Comparison of ENCODE assay signal across 8 cellular contexts in genomic region chr15:41620536-41621199, GRCh38. TPM values are rescaled to one million over a fixed set of nuclear protein-coding genes. Genes with fewer than 3 reads are reported as not detected.
DNase-seq lines count a peak whose midpoint lies in the region; ATAC-seq and TF ChIP-seq lines count a peak whose summit lies in the region.

No MANE protein-coding gene starts in this region.

- peak overlapping the region; percentile 97 for H3K4me3 Mint-ChIP-seq in Caco-2 (ENCODE audit: unreplicated experiment)

- no peak for ATAC-seq in GM18909 (IDR thresholded peaks at IDR 0.05; ENCODE audit: poor library complexity, unreplicated experiment)
- ATAC-seq in HG02759 (IDR thresholded peaks at IDR 0.05; ENCODE audit: unreplicated experiment): no peak

- CTCF ChIA-PET in Caco-2 (lab: Charles Lee): interaction anchor here (0.7 to 1.7 kb wide), 5 partner anchors 17 to 155 kb away, joined by 3 to 7 read pairs (median 3); no protein-coding TSS in a partner anchor
- CTCF ChIA-PET in mammary epithelial cell (lab: Charles Lee; ENCODE audit: low non-redundant PET): no interaction called here

- TF ChIP-seq CTCF in Caco-2 (IDR thresholded peaks at IDR 0.05; ENCODE audit: insufficient read depth in 1 of 2, low read depth in 1 of 2, low read length in 1 of 2, severe bottlenecking in 1 of 2, unreplicated experiment in 1 of 2) (no peak), mammary epithelial cell (conservative IDR thresholded peaks at IDR 0.05 in 1 of 2, IDR thresholded peaks at IDR 0.05 in 1 of 2; ENCODE audit: extremely low read depth in 1 of 2, insufficient read depth in 1 of 2, low read depth in 1 of 2, low read length in 2 of 2) (no peak), vagina (IDR thresholded peaks at IDR 0.05) (no peak)

- H3K23ac ChIP-seq in mesendoderm (ENCODE audit: low read length): no peak overlapping the region

- H3K79me2 ChIP-seq in mammary epithelial cell (ENCODE audit: insufficient read depth, low read length) (no peaks in the 10 kb centered on the region), mesendoderm (ENCODE audit: control insufficient read depth, insufficient read depth, low read length) (no peaks in the 10 kb centered on the region)

- H3K18ac ChIP-seq in mesendoderm (ENCODE audit: low read length): peak overlapping the region; percentile 9

- H4K5ac ChIP-seq in mesendoderm (ENCODE audit: low read length): no peak overlapping the region

- no peak overlapping the region for H2BK5ac ChIP-seq in mesendoderm (ENCODE audit: low read length)

- H3K79me1 ChIP-seq in mesendoderm (ENCODE audit: low read length): no peaks in the 10 kb centered on the region

- peak overlapping the region; percentile 85 for H3K56ac ChIP-seq in mesendoderm (ENCODE audit: low read length)

- POLR2A ChIA-PET in Caco-2 (lab: Charles Lee): interaction anchor here (0.6 to 2.4 kb wide), 15 partner anchors 10 to 1522 kb away, joined by 3 to 35 read pairs (median 4); partner anchors contain the start of gene MGA

- no peak overlapping the region for H3K27ac ChIP-seq in mammary epithelial cell (ENCODE audit: insufficient read depth, low read depth, low read length)
- no peak overlapping the region for H3K27ac ChIP-seq in mesendoderm (ENCODE audit: low read depth, low read length)
- peak overlapping the region; percentile 82 for H3K27ac ChIP-seq in vagina

- no peak overlapping the region for H2BK120ac ChIP-seq in mesendoderm (ENCODE audit: low read depth, low read length)

- H3K4me1 ChIP-seq in Caco-2 (peaks cover 9% of the 10 kb centered on the region; the same call in 1 of the 2 replicates), mammary epithelial cell (ENCODE audit: insufficient read depth, low read length) (peaks cover 7% of the 10 kb centered on the region), mesendoderm (ENCODE audit: control insufficient read depth, low read depth, low read length) (no peaks in the 10 kb centered on the region), vagina (peaks cover 17% of the 10 kb centered on the region)

- DNase-seq in Caco-2: peak in 1 of 2 experiments; percentile 27
- peak; percentile 43 to 51 for DNase-seq in Kasumi-1 (lab: John Stamatoyannopoulos, UW)
- DNase-seq in mammary epithelial cell: peak; percentile 2
- DNase-seq in mesendoderm: peak; percentile 52
- no peak for DNase-seq in vagina (ENCODE audit: extremely low spot score in 2 of 2)
- no peak for DNase-seq in NCI-H1048 (lab: John Stamatoyannopoulos, UW)

- H3K4me3 ChIP-seq in Caco-2 (ENCODE audit: low read depth, low read length) (peak overlapping the region; percentile 76), mammary epithelial cell (replicated peaks in 1 of 3; ENCODE audit: insufficient read depth in 1 of 3, low read depth in 2 of 3, low read length in 3 of 3) (peak overlapping the region; percentile 38 to 60 (median 51)), mesendoderm (ENCODE audit: low read length) (no peak overlapping the region), vagina (peak overlapping the region; percentile 59 to 67)

- BruUV-seq in Caco-2 (replicated peaks; lab: Mats Ljungman, UMichigan) (TSS peak; percentile 91), mammary epithelial cell (replicated peaks; lab: Mats Ljungman, UMichigan) (no TSS peak)

- no peaks in the 10 kb centered on the region for H3K4me1 Mint-ChIP-seq in Caco-2 (ENCODE audit: low read depth, unreplicated experiment)

- H4K20me1 ChIP-seq in mammary epithelial cell (ENCODE audit: insufficient read depth, low read length): no peaks in the 10 kb centered on the region

- H3K27me3 Mint-ChIP-seq in Caco-2 (ENCODE audit: insufficient read depth, unreplicated experiment): no peaks in the 10 kb centered on the region

- H3K9ac ChIP-seq in mammary epithelial cell (ENCODE audit: insufficient read depth, low read length): no peak overlapping the region
- peak overlapping the region; percentile 53 for H3K9ac ChIP-seq in mesendoderm (ENCODE audit: low read length)

- dilution Hi-C loops in mammary epithelial cell (cut with HindIII; ENCODE audit: low sequenced_read_pairs): no loop called here

- H3K9me3 ChIP-seq in Caco-2 (no peaks in the 10 kb centered on the region), mammary epithelial cell (replicated peaks; ENCODE audit: insufficient read depth, low read length) (no peaks in the 10 kb centered on the region), vagina (no peaks in the 10 kb centered on the region)

- no peak overlapping the region for H2AK5ac ChIP-seq in mesendoderm (ENCODE audit: low read length)

- TF ChIP-seq POLR2A in vagina (IDR thresholded peaks at IDR 0.05): no peak

- intact Hi-C loops in Caco-2 (cut with micrococcal nuclease; ENCODE audit: unreplicated experiment) (loop anchor here (1.0 to 2.0 kb wide), 4 partner anchors 15 to 64 kb away; partner anchors contain the start of gene MGA), mammary epithelial cell (cut with micrococcal nuclease) (loop anchor here (2.0 kb wide), 2 partner anchors 16 to 40 kb away; partner anchors contain the start of gene MGA), vagina (cut with DNase I) (loop anchor here (5.0 kb wide), 1 partner anchor 42 kb away; the partner anchor contains the start of gene MGA)

- H3K9me3 Mint-ChIP-seq in Caco-2 (ENCODE audit: unreplicated experiment): no peaks in the 10 kb centered on the region

- H3K27me3 ChIP-seq in Caco-2 (replicated peaks; ENCODE audit: control insufficient read depth, insufficient read depth, low read length) (no peaks in the 10 kb centered on the region), mammary epithelial cell (ENCODE audit: insufficient read depth, low read length) (no peaks in the 10 kb centered on the region), mesendoderm (ENCODE audit: insufficient read depth, low read length, poor library complexity) (peaks cover 2% of the 10 kb centered on the region), vagina (no peaks in the 10 kb centered on the region)

- H3K36me3 ChIP-seq in Caco-2 (ENCODE audit: control insufficient read depth, insufficient read depth, low read length): no peaks in the 10 kb centered on the region
- no peaks in the 10 kb centered on the region for H3K36me3 ChIP-seq in mammary epithelial cell (ENCODE audit: insufficient read depth, low read length)
- H3K36me3 ChIP-seq in mesendoderm (ENCODE audit: control insufficient read depth, insufficient read depth, low read length): no peaks in the 10 kb centered on the region
- H3K36me3 ChIP-seq in vagina: no peaks in the 10 kb centered on the region

- no peak overlapping the region for H4K8ac ChIP-seq in mesendoderm (ENCODE audit: low read depth, low read length)

- no peak overlapping the region for H3K4ac ChIP-seq in mesendoderm (ENCODE audit: low read depth, low read length)

- 13% methylated on average over 14 of the region's 18 CpGs for WGBS in mammary epithelial cell (ENCODE audit: low coverage, missing lambda C conversion rate)
- no CpG with 5 or more reads among the region's 18 CpGs for whole genome bisulfite sequencing in mesendoderm (ENCODE audit: extremely low coverage, insufficient coverage, low lambda C conversion rate)

- peak overlapping the region; percentile 95 for H3K27ac Mint-ChIP-seq in Caco-2 (ENCODE audit: unreplicated experiment)

- peak overlapping the region; percentile 95 for H3K4me2 ChIP-seq in mammary epithelial cell (ENCODE audit: insufficient read depth, low read depth, low read length)
- H3K4me2 ChIP-seq in mesendoderm (ENCODE audit: low read length): peak overlapping the region; percentile 38

- peak overlapping the region; percentile 92 for H2AFZ ChIP-seq in mammary epithelial cell (ENCODE audit: low read depth, low read length)

- H3K36me3 Mint-ChIP-seq in Caco-2 (ENCODE audit: insufficient read depth, unreplicated experiment): peaks cover 25% of the 10 kb centered on the region

- H2BK15ac ChIP-seq in mesendoderm (replicated peaks; ENCODE audit: low read depth): no peak overlapping the region

- in situ Hi-C loops in mammary epithelial cell (cut with MboI; ENCODE audit: low sequenced_read_pairs in 2 of 2): no loop called here

RNA-seq across cellular contexts. Expression of gene MGA, which starts 39.5 kb away (rescaled TPM):
- total RNA-seq in Caco-2 (2022): 59.6 and 60.0 TPM in 2 replicates
- 10 to 100 TPM; 22.8 to 30.3 TPM for total RNA-seq in mammary epithelial cell
- polyA plus RNA-seq in mammary epithelial cell: 3.7 TPM
- 53.2 TPM for polyA minus RNA-seq in mammary epithelial cell
- 10.1 TPM for polyA plus RNA-seq in mesendoderm (2013, experiment 1 of 2)
- 10.2 TPM for polyA plus RNA-seq in mesendoderm (2013, experiment 2 of 2)
- total RNA-seq in vagina: 44.2 TPM

Comparison
In these comparisons a context has a peak if more than half of its experiments do, and no peak if none do; other contexts are left out.
1. DNase-seq: peak in Kasumi-1 (2 of 2), mammary epithelial cell (single experiment) and mesendoderm (single experiment); none in vagina (0 of 2) and NCI-H1048 (single experiment).